ENCODE assay signal across 30 cellular contexts in the genomic region with DNA sequence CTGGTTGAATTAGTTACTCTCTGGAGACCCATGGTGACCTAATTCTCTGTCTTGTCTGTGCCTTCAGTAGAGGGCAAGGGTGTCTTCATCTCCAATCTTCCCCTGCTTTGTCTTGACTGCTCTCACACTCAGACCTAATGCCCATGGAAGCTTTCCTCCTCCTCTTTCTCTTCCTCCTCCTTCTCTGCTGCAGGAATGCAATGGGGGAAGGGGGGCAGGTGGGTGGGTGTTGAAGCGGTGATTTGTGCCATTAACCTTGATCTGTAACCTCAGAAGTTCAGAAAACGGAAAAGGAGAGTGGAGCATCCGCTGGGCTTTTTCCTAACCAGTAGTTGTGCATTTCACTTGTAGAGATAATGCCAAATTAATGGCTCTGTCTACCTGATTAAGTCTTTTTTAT.
"Had no signal": no experiment of that assay in that cellular context is flagged by ENCODE, and none has a peak within 500 bp of the region (broad histone marks: within the 10 kb centered on the region; RNA-seq: fewer than 3 reads in every experiment).

No MANE protein-coding gene starts in this region.

- H3K27me3 ChIP-seq: brain microvascular endothelial cell, dorsolateral prefrontal cortex had no signal

- H3K36me3 ChIP-seq: brain microvascular endothelial cell, WERI-Rb-1 had no signal

- H3K27me3 Mint-ChIP-seq: activated CD4-positive, alpha-beta memory T cell treated with anti-CD3 and anti-CD28 coated beads, Interleukin-2, amount 10 ng/mL, durations not matched to agents 7 days and 5 days; activated CD4-positive, alpha-beta T cell treated with anti-CD3 and anti-CD28 coated beads, Interleukin-2, amount 10 ng/mL, durations not matched to agents 24 days and 14 days; activated naive CD4-positive, alpha-beta T cell treated with anti-CD3 and anti-CD28 coated beads, Interleukin-2, amount 10 ng/mL, durations not matched to agents 7 days and 5 days; activated naive CD8-positive, alpha-beta T cell treated with anti-CD3 and anti-CD28 coated beads, Interleukin-2, amount 10 ng/mL, durations not matched to agents 7 days and 5 days; activated T-cell treated with anti-CD3 and anti-CD28 coated beads, Interleukin-2, amount 50 U/mL, for 24 hours; central memory CD8-positive, alpha-beta T cell; dendritic cell treated with granulocyte-macrophage colony-stimulating factor and Interleukin-4, amounts not matched to agents 40 ng/mL and 50 ng/mL, for 4 days; T-cell had no signal

- DNase-seq: activated CD4-positive, alpha-beta memory T cell treated with anti-CD3 and anti-CD28 coated beads, Interleukin-2, amount 10 ng/mL, durations not matched to agents 7 days and 5 days; activated CD4-positive, alpha-beta T cell treated with anti-CD3 and anti-CD28 coated beads for 36 hours; activated CD4-positive, alpha-beta T cell treated with anti-CD3 and anti-CD28 coated beads, Interleukin-2, amount 10 ng/mL, durations not matched to agents 24 days and 14 days; activated CD4-positive, alpha-beta T cell treated with anti-CD3 and anti-CD28 coated beads, Interleukin-2, amount 50 U/mL, for 4 hours; activated CD4-positive, CD25-positive, alpha-beta regulatory T cell; activated CD4-positive, CD25-positive, alpha-beta regulatory T cell treated with anti-CD3 and anti-CD28 coated beads, Interleukin-2, amount 50 U/mL, for 72 hours; activated CD8-positive, alpha-beta memory T cell treated with anti-CD3 and anti-CD28 coated beads, Interleukin-2, amount 50 U/mL, for 48 hours; activated gamma-delta T cell; activated naive CD4-positive, alpha-beta T cell; activated naive CD4-positive, alpha-beta T cell treated with anti-CD3 and anti-CD28 coated beads, Interleukin-2, amount 10 ng/mL, durations not matched to agents 7 days and 5 days; activated naive CD8-positive, alpha-beta T cell treated with anti-CD3 and anti-CD28 coated beads, Interleukin-2, amount 10 ng/mL, durations not matched to agents 7 days and 5 days; activated T-cell treated with anti-CD3 and anti-CD28 coated beads for 4 hours; activated T-cell treated with anti-CD3 and anti-CD28 coated beads, Interleukin-2, amount 50 U/mL, for 24 hours; activated T-cell treated with anti-CD3 and anti-CD28 coated beads, Interleukin-2, amount 50 U/mL, for 72 hours; amniotic stem cell; anterior cingulate cortex; brain microvascular endothelial cell; dorsolateral prefrontal cortex; effector memory CD4-positive, alpha-beta T cell; foreskin fibroblast; SW 1271; T-cell; T1000; WERI-Rb-1 had no signal

- ATAC-seq: activated CD4-positive, alpha-beta T cell treated with anti-CD3 and anti-CD28 coated beads for 36 hours; activated naive CD4-positive, alpha-beta T cell treated with anti-CD3 and anti-CD28 coated beads, Interleukin-2, amount 50 U/mL, for 72 hours; activated T-cell treated with anti-CD3 and anti-CD28 coated beads, Interleukin-2, amount 50 U/mL, for 72 hours; T-cell had no signal

- H3K4me1 Mint-ChIP-seq: activated CD4-positive, alpha-beta memory T cell treated with anti-CD3 and anti-CD28 coated beads, Interleukin-2, amount 10 ng/mL, durations not matched to agents 7 days and 5 days; activated CD4-positive, alpha-beta T cell treated with anti-CD3 and anti-CD28 coated beads for 36 hours; activated CD4-positive, alpha-beta T cell treated with anti-CD3 and anti-CD28 coated beads, Interleukin-2, amount 10 ng/mL, durations not matched to agents 24 days and 14 days; activated naive CD4-positive, alpha-beta T cell treated with anti-CD3 and anti-CD28 coated beads, Interleukin-2, amount 10 ng/mL, durations not matched to agents 7 days and 5 days; activated naive CD8-positive, alpha-beta T cell treated with anti-CD3 and anti-CD28 coated beads, Interleukin-2, amount 10 ng/mL, durations not matched to agents 7 days and 5 days; central memory CD8-positive, alpha-beta T cell; T-cell had no signal

- H3K27ac Mint-ChIP-seq: activated CD4-positive, alpha-beta memory T cell treated with anti-CD3 and anti-CD28 coated beads, Interleukin-2, amount 10 ng/mL, durations not matched to agents 7 days and 5 days; activated CD4-positive, alpha-beta T cell treated with anti-CD3 and anti-CD28 coated beads for 36 hours; activated CD4-positive, alpha-beta T cell treated with anti-CD3 and anti-CD28 coated beads, Interleukin-2, amount 10 ng/mL, durations not matched to agents 24 days and 14 days; activated naive CD4-positive, alpha-beta T cell treated with anti-CD3 and anti-CD28 coated beads, Interleukin-2, amount 10 ng/mL, durations not matched to agents 7 days and 5 days; activated naive CD4-positive, alpha-beta T cell treated with anti-CD3 and anti-CD28 coated beads, Interleukin-2, amount 50 U/mL, for 72 hours; activated naive CD8-positive, alpha-beta T cell treated with anti-CD3 and anti-CD28 coated beads, Interleukin-2, amount 10 ng/mL, durations not matched to agents 7 days and 5 days; activated T-cell treated with anti-CD3 and anti-CD28 coated beads, Interleukin-2, amount 50 U/mL, for 24 hours; activated T-cell treated with anti-CD3 and anti-CD28 coated beads, Interleukin-2, amount 50 U/mL, for 72 hours; dendritic cell treated with granulocyte-macrophage colony-stimulating factor and Interleukin-4, amounts not matched to agents 40 ng/mL and 50 ng/mL, for 4 days; T-cell; T-helper 1 cell treated with Interleukin-12 subunit alpha and Interleukin-12 subunit beta and Interleukin-4 antibody, amounts not matched to agents 30 μg/mL and 1 μg/mL, for 36 hours had no signal

- H3K27ac ChIP-seq: brain microvascular endothelial cell, coronary artery, dorsolateral prefrontal cortex, epithelial cell of prostate, WERI-Rb-1 had no signal

- H3K36me3 Mint-ChIP-seq: activated naive CD4-positive, alpha-beta T cell treated with anti-CD3 and anti-CD28 coated beads, Interleukin-2, amount 10 ng/mL, durations not matched to agents 7 days and 5 days; activated naive CD4-positive, alpha-beta T cell treated with anti-CD3 and anti-CD28 coated beads, Interleukin-2, amount 50 U/mL, for 72 hours; activated naive CD8-positive, alpha-beta T cell treated with anti-CD3 and anti-CD28 coated beads, Interleukin-2, amount 10 ng/mL, durations not matched to agents 7 days and 5 days; T-cell had no signal

- H3K4me3 ChIP-seq: coronary artery, dorsolateral prefrontal cortex had no signal

- H3K9me3 Mint-ChIP-seq: dendritic cell treated with granulocyte-macrophage colony-stimulating factor and Interleukin-4, amounts not matched to agents 40 ng/mL and 50 ng/mL, for 4 days had no signal

- H3K4me3 Mint-ChIP-seq: activated CD4-positive, alpha-beta memory T cell treated with anti-CD3 and anti-CD28 coated beads, Interleukin-2, amount 10 ng/mL, durations not matched to agents 7 days and 5 days; activated CD4-positive, alpha-beta T cell treated with anti-CD3 and anti-CD28 coated beads for 36 hours; activated CD4-positive, alpha-beta T cell treated with anti-CD3 and anti-CD28 coated beads, Interleukin-2, amount 10 ng/mL, durations not matched to agents 24 days and 14 days; activated naive CD4-positive, alpha-beta T cell treated with anti-CD3 and anti-CD28 coated beads, Interleukin-2, amount 10 ng/mL, durations not matched to agents 7 days and 5 days; activated naive CD8-positive, alpha-beta T cell treated with anti-CD3 and anti-CD28 coated beads, Interleukin-2, amount 10 ng/mL, durations not matched to agents 7 days and 5 days; activated T-cell treated with anti-CD3 and anti-CD28 coated beads, Interleukin-2, amount 50 U/mL, for 24 hours; activated T-cell treated with anti-CD3 and anti-CD28 coated beads, Interleukin-2, amount 50 U/mL, for 72 hours; central memory CD8-positive, alpha-beta T cell; dendritic cell treated with granulocyte-macrophage colony-stimulating factor and Interleukin-4, amounts not matched to agents 40 ng/mL and 50 ng/mL, for 4 days; T-cell; T-helper 1 cell treated with Interleukin-12 subunit alpha and Interleukin-12 subunit beta and Interleukin-4 antibody, amounts not matched to agents 30 μg/mL and 1 μg/mL, for 36 hours had no signal
